Comparison of ENCODE assay signal across 26 cellular contexts in the genomic region with DNA sequence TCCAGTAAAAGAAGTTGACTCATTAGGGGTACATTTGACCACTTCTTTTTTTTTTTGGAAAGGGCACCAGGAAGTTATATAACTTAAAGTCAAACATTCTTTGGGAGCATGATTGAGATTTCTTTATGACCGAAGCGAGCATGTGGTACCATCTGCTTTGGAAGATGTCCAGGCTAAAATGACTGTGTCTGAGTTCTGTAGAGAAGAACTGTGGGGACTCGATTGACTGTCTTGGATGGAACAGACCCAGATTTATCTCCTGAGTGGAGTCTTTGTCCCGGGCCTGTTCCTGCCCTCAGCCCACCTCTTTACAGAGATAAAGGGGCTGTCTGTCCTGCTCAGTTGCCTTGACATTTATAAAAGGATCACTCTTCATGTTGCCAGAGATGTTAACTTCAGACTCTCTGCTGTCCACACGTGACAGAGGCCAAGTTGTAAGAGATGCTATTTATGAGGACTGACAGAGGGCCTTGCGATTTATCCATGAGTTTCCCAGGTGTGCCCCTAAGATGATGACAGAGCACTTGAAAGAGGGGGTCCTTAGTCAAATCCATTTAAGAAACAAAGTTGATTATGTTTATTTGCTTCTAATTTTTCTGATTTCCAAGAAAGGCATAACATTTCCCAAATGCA.
"Had no signal": no experiment of that assay in that cellular context is flagged by ENCODE, and none has a peak within 500 bp of the region (broad histone marks: within the 10 kb centered on the region; RNA-seq: fewer than 3 reads in every experiment).

No MANE protein-coding gene starts in this region.

- H3K4me3 ChIP-seq: ascending aorta, heart right ventricle, right lobe of liver, skin epidermis, upper lobe of left lung had no signal

- H3K4me3 Mint-ChIP-seq: activated naive CD4-positive, alpha-beta T cell treated with anti-CD3 and anti-CD28 coated beads, Interleukin-2, amount 10 ng/mL, durations not matched to agents 7 days and 5 days; activated naive CD8-positive, alpha-beta T cell treated with anti-CD3 and anti-CD28 coated beads, Interleukin-2, amount 10 ng/mL, durations not matched to agents 7 days and 5 days; activated T-cell treated with anti-CD3 and anti-CD28 coated beads, Interleukin-2, amount 50 U/mL, for 24 hours; endodermal cell; natural killer cell treated with Interleukin-12 subunit alpha and Interleukin-12 subunit beta and Interleukin-15 and Interleukin-18, amount 100 ng/mL, for 72 hours; stimulated activated effector memory CD8-positive, alpha-beta T cell treated with anti-CD3 and anti-CD28 coated beads, Interleukin-12 subunit alpha, Interleukin-12 subunit beta, amount 100 ng/mL, for 72 hours; stimulated activated naive CD8-positive, alpha-beta T cell treated with anti-CD3 and anti-CD28 coated beads, Interleukin-15, amount 100 ng/mL, for 72 hours; T-helper 1 cell treated with Interleukin-12 subunit alpha and Interleukin-12 subunit beta and Interleukin-4 antibody, amounts not matched to agents 30 μg/mL and 1 μg/mL, for 36 hours had no signal

- H3K27me3 Mint-ChIP-seq: activated naive CD8-positive, alpha-beta T cell treated with anti-CD3 and anti-CD28 coated beads, Interleukin-2, amount 10 ng/mL, durations not matched to agents 7 days and 5 days; activated T-cell treated with anti-CD3 and anti-CD28 coated beads, Interleukin-2, amount 50 U/mL, for 24 hours; natural killer cell treated with Interleukin-12 subunit alpha and Interleukin-12 subunit beta and Interleukin-15 and Interleukin-18, amount 100 ng/mL, for 72 hours; stimulated activated naive CD8-positive, alpha-beta T cell treated with anti-CD3 and anti-CD28 coated beads, Interleukin-15, amount 100 ng/mL, for 72 hours had no signal

- H3K27me3 ChIP-seq: ascending aorta, brain microvascular endothelial cell, foreskin keratinocyte, heart right ventricle, right lobe of liver, upper lobe of left lung had no signal

- H3K27ac Mint-ChIP-seq: activated naive CD4-positive, alpha-beta T cell treated with anti-CD3 and anti-CD28 coated beads, Interleukin-2, amount 10 ng/mL, durations not matched to agents 7 days and 5 days; activated naive CD8-positive, alpha-beta T cell treated with anti-CD3 and anti-CD28 coated beads, Interleukin-2, amount 10 ng/mL, durations not matched to agents 7 days and 5 days; activated T-cell treated with anti-CD3 and anti-CD28 coated beads, Interleukin-2, amount 50 U/mL, for 24 hours; endodermal cell; natural killer cell treated with Interleukin-12 subunit alpha and Interleukin-12 subunit beta and Interleukin-15 and Interleukin-18, amount 100 ng/mL, for 72 hours; stimulated activated effector memory CD8-positive, alpha-beta T cell treated with anti-CD3 and anti-CD28 coated beads, Interleukin-12 subunit alpha, Interleukin-12 subunit beta, amount 100 ng/mL, for 72 hours; T-helper 1 cell treated with Interleukin-12 subunit alpha and Interleukin-12 subunit beta and Interleukin-4 antibody, amounts not matched to agents 30 μg/mL and 1 μg/mL, for 36 hours had no signal

- DNase-seq: activated CD4-positive, alpha-beta T cell treated with anti-CD3 and anti-CD28 coated beads for 48 hours; activated CD4-positive, alpha-beta T cell treated with anti-CD3 and anti-CD28 coated beads, Interleukin-2, amount 50 U/mL, for 48 hours; activated CD8-positive, alpha-beta memory T cell treated with anti-CD3 and anti-CD28 coated beads for 24 hours; activated gamma-delta T cell; activated naive CD4-positive, alpha-beta T cell treated with anti-CD3 and anti-CD28 coated beads, Interleukin-2, amount 10 ng/mL, durations not matched to agents 7 days and 5 days; activated naive CD8-positive, alpha-beta T cell treated with anti-CD3 and anti-CD28 coated beads, Interleukin-2, amount 10 ng/mL, durations not matched to agents 7 days and 5 days; activated T-cell treated with anti-CD3 and anti-CD28 coated beads, Interleukin-2, amount 50 U/mL, for 24 hours; brain microvascular endothelial cell; cortex of kidney; endodermal cell; foreskin keratinocyte; heart right ventricle; mesenchymal stem cell; right lobe of liver; stimulated activated CD4-positive, alpha-beta T cell treated with anti-CD3 and anti-CD28 coated beads, Interleukin-4, amount 100 ng/mL, for 24 hours; stimulated activated naive CD8-positive, alpha-beta T cell treated with anti-CD3 and anti-CD28 coated beads, Interleukin-15, amount 100 ng/mL, for 72 hours; substantia nigra; T-helper 9 cell; upper lobe of left lung had no signal

- H3K36me3 Mint-ChIP-seq: activated naive CD4-positive, alpha-beta T cell treated with anti-CD3 and anti-CD28 coated beads, Interleukin-2, amount 10 ng/mL, durations not matched to agents 7 days and 5 days; activated naive CD8-positive, alpha-beta T cell treated with anti-CD3 and anti-CD28 coated beads, Interleukin-2, amount 10 ng/mL, durations not matched to agents 7 days and 5 days had no signal

- H3K4me1 Mint-ChIP-seq: activated naive CD4-positive, alpha-beta T cell treated with anti-CD3 and anti-CD28 coated beads, Interleukin-2, amount 10 ng/mL, durations not matched to agents 7 days and 5 days had no signal

- H3K9me3 ChIP-seq: ascending aorta, heart right ventricle, right lobe of liver, upper lobe of left lung had no signal

- H3K36me3 ChIP-seq: ascending aorta, brain microvascular endothelial cell, upper lobe of left lung had no signal

- H3K9me3 Mint-ChIP-seq: activated naive CD4-positive, alpha-beta T cell treated with anti-CD3 and anti-CD28 coated beads, Interleukin-2, amount 10 ng/mL, durations not matched to agents 7 days and 5 days; activated naive CD8-positive, alpha-beta T cell treated with anti-CD3 and anti-CD28 coated beads, Interleukin-2, amount 10 ng/mL, durations not matched to agents 7 days and 5 days; activated T-cell treated with anti-CD3 and anti-CD28 coated beads, Interleukin-2, amount 50 U/mL, for 24 hours; natural killer cell treated with Interleukin-12 subunit alpha and Interleukin-12 subunit beta and Interleukin-15 and Interleukin-18, amount 100 ng/mL, for 72 hours; stimulated activated effector memory CD8-positive, alpha-beta T cell treated with anti-CD3 and anti-CD28 coated beads, Interleukin-12 subunit alpha, Interleukin-12 subunit beta, amount 100 ng/mL, for 72 hours; stimulated activated naive CD8-positive, alpha-beta T cell treated with anti-CD3 and anti-CD28 coated beads, Interleukin-15, amount 100 ng/mL, for 72 hours; T-helper 1 cell treated with Interleukin-12 subunit alpha and Interleukin-12 subunit beta and Interleukin-4 antibody, amounts not matched to agents 30 μg/mL and 1 μg/mL, for 36 hours had no signal

- H3K4me1 ChIP-seq: ascending aorta, foreskin keratinocyte, right lobe of liver had no signal

- ATAC-seq: esophagus mucosa; foreskin keratinocyte; heart right ventricle; natural killer cell treated with Interleukin-12 subunit alpha and Interleukin-12 subunit beta and Interleukin-15 and Interleukin-18, amount 100 ng/mL, for 72 hours; right lobe of liver; stimulated activated effector memory CD8-positive, alpha-beta T cell treated with anti-CD3 and anti-CD28 coated beads, Interleukin-12 subunit alpha, Interleukin-12 subunit beta, amount 100 ng/mL, for 72 hours; stimulated activated naive CD8-positive, alpha-beta T cell treated with anti-CD3 and anti-CD28 coated beads, Interleukin-15, amount 100 ng/mL, for 72 hours had no signal

- H3K27ac ChIP-seq: ascending aorta, brain microvascular endothelial cell, foreskin keratinocyte, right lobe of liver, skin epidermis, upper lobe of left lung, VCaP had no signal
